In genomic region chr6:47483853-47484546, GRCh38 we compare ENCODE assay signal across 10 cellular contexts. TPM values are rescaled to one million over a fixed set of nuclear protein-coding genes. Genes with fewer than 3 reads are reported as not detected.
DNase-seq lines count a peak whose midpoint lies in the region; ATAC-seq and TF ChIP-seq lines count a peak whose summit lies in the region.
"Had no signal": no experiment of that assay in that cellular context is flagged by ENCODE, and none has a peak within 500 bp of the region (broad histone marks: within the 10 kb centered on the region; RNA-seq: fewer than 3 reads in every experiment).

No MANE protein-coding gene starts in this region.

- H3F3A ChIP-seq in GM23248 (ENCODE audit: insufficient read depth), result peaks cover 30% of the 10 kb centered on the region

- no peaks in the 10 kb centered on the region for H3K9me3 ChIP-seq in CD8-positive, alpha-beta T cell (ENCODE audit: low read length)
- no peaks in the 10 kb centered on the region for H3K9me3 ChIP-seq in GM23248 (ENCODE audit: low read depth)

- H3K9me3 Mint-ChIP-seq in CD8-positive, alpha-beta T cell, result no peaks in the 10 kb centered on the region
- no peaks in the 10 kb centered on the region for H3K9me3 Mint-ChIP-seq in stimulated activated naive B cell treated with anti-CD40 and anti-IgM and Interleukin-4, amounts not matched to agents 10 μg/mL and 1 μg/mL and 100 μg/mL, for 72 hours

- no peaks in the 10 kb centered on the region for H3K36me3 ChIP-seq in CD8-positive, alpha-beta T cell (ENCODE audit: insufficient read depth, low read length)
- H3K36me3 ChIP-seq in GM23248 (ENCODE audit: low read depth), result no peaks in the 10 kb centered on the region

- intact Hi-C loops in CD8-positive, alpha-beta T cell (cut with DNase I, micrococcal nuclease), result loop anchor here in 1 of 2 experiments (1.0 to 5.0 kb wide), 2 partner anchors 8 to 1352 kb away; no protein-coding TSS in a partner anchor

- 0% methylated on average over 1 of the region's 1 CpG for WGBS in GM23248 (ENCODE audit: low coverage in 1 of 2, low lambda C conversion rate in 2 of 2, missing lambda C conversion rate in 2 of 2), 2 experiments

- no peak overlapping the region for H3K27ac ChIP-seq in CD8-positive, alpha-beta T cell (ENCODE audit: low read depth, low read length)
- H3K27ac ChIP-seq in GM23248, result peak overlapping the region; percentile 92

- peak overlapping the region; percentile 12 for H3K4me3 Mint-ChIP-seq in CD8-positive, alpha-beta T cell
- no peak overlapping the region for H3K4me3 Mint-ChIP-seq in stimulated activated naive B cell treated with anti-CD40 and anti-IgM and Interleukin-4, amounts not matched to agents 10 μg/mL and 1 μg/mL and 100 μg/mL, for 72 hours

- H3K27me3 ChIP-seq in CD8-positive, alpha-beta T cell (ENCODE audit: insufficient read depth, low read length), result no peaks in the 10 kb centered on the region
- H3K27me3 ChIP-seq in GM23248 (replicated peaks; ENCODE audit: insufficient read depth), result no peaks in the 10 kb centered on the region

- no peaks in the 10 kb centered on the region; the same call in 1 of the 2 replicates for H4K20me1 ChIP-seq in GM23248 (ENCODE audit: insufficient read depth)

- peak overlapping the region; percentile 62 for H3K9ac ChIP-seq in GM23248

- no peak for DNase-seq in CD8-positive, alpha-beta T cell
- peak; percentile 65 for DNase-seq in GM23248
- DNase-seq in NCI-H2196 (lab: John Stamatoyannopoulos, UW; ENCODE audit: unreplicated experiment), result peak; percentile 41
- DNase-seq in fibroblast of peridontal ligament (ENCODE audit: extremely low read depth), result peak; percentile 42
- DNase-seq in HUDEP-2 (lab: John Stamatoyannopoulos, UW; ENCODE audit: unreplicated experiment in 76 of 76), result no peak
- no peak for DNase-seq in putamen (ENCODE audit: low spot score)
- no peak for DNase-seq in stimulated activated naive B cell treated with anti-CD40 and anti-IgM and Interleukin-4, amounts not matched to agents 10 μg/mL and 1 μg/mL and 100 μg/mL, for 72 hours
- no peak for DNase-seq in omental fat pad (ENCODE audit: low spot score)
- DNase-seq: hippocampal formation, KBM-7 had no signal

- in situ Hi-C loops in GM23248 (cut with MboI), result no loop called here

- peak overlapping the region; percentile 87 for H3K4me2 ChIP-seq in GM23248 (ENCODE audit: unreplicated experiment)

- no peak for ATAC-seq in CD8-positive, alpha-beta T cell
- ATAC-seq in stimulated activated naive B cell treated with anti-CD40 and anti-IgM and Interleukin-4, amounts not matched to agents 10 μg/mL and 1 μg/mL and 100 μg/mL, for 72 hours (replicated peaks), result no peak
- no peak for ATAC-seq in omental fat pad (ENCODE audit: low FRiP score)

- H3K36me3 Mint-ChIP-seq in CD8-positive, alpha-beta T cell, result no peaks in the 10 kb centered on the region
- no peaks in the 10 kb centered on the region for H3K36me3 Mint-ChIP-seq in stimulated activated naive B cell treated with anti-CD40 and anti-IgM and Interleukin-4, amounts not matched to agents 10 μg/mL and 1 μg/mL and 100 μg/mL, for 72 hours

- H3K9me2 ChIP-seq in GM23248 (ENCODE audit: insufficient read depth), result no peaks in the 10 kb centered on the region

- CTCF ChIA-PET in CD8-positive, alpha-beta T cell (lab: Charles Lee), result interaction anchor here (0.8 to 1.2 kb wide), 2 partner anchors 52 to 70 kb away, joined by 3 read pairs; no protein-coding TSS in a partner anchor

- TF ChIP-seq CTCF in CD8-positive, alpha-beta T cell (IDR thresholded peaks at IDR 0.05), result no peak
- TF ChIP-seq CTCF in omental fat pad (IDR thresholded peaks at IDR 0.05), result no peak

- POLR2A ChIA-PET in CD8-positive, alpha-beta T cell (lab: Charles Lee), result no interaction called here

- H2AFZ ChIP-seq in GM23248, result no peak overlapping the region

- no peak overlapping the region for H3K4me3 ChIP-seq in CD8-positive, alpha-beta T cell (ENCODE audit: low read depth, low read length)
- peak overlapping the region; percentile 60 for H3K4me3 ChIP-seq in GM23248

- peaks cover 95% of the 10 kb centered on the region for H3K79me2 ChIP-seq in GM23248 (ENCODE audit: insufficient read depth)

- H3K27me3 Mint-ChIP-seq in CD8-positive, alpha-beta T cell (ENCODE audit: low read depth), result no peaks in the 10 kb centered on the region
- no peaks in the 10 kb centered on the region for H3K27me3 Mint-ChIP-seq in stimulated activated naive B cell treated with anti-CD40 and anti-IgM and Interleukin-4, amounts not matched to agents 10 μg/mL and 1 μg/mL and 100 μg/mL, for 72 hours

- no peak overlapping the region for H3K27ac Mint-ChIP-seq in CD8-positive, alpha-beta T cell
- no peak overlapping the region for H3K27ac Mint-ChIP-seq in stimulated activated naive B cell treated with anti-CD40 and anti-IgM and Interleukin-4, amounts not matched to agents 10 μg/mL and 1 μg/mL and 100 μg/mL, for 72 hours

- peaks cover 34% of the 10 kb centered on the region for H3K4me1 ChIP-seq in CD8-positive, alpha-beta T cell (ENCODE audit: insufficient read depth, low read length)
- H3K4me1 ChIP-seq in GM23248 (ENCODE audit: insufficient read depth), result peaks cover 55% of the 10 kb centered on the region

- peaks cover 71% of the 10 kb centered on the region for H3K4me1 Mint-ChIP-seq in CD8-positive, alpha-beta T cell (ENCODE audit: low read depth)
- H3K4me1 Mint-ChIP-seq in stimulated activated naive B cell treated with anti-CD40 and anti-IgM and Interleukin-4, amounts not matched to agents 10 μg/mL and 1 μg/mL and 100 μg/mL, for 72 hours, result peaks cover 26 to 59% of the 10 kb centered on the region in 2 donors

RNA-seq across cellular contexts. Expression of gene CD2AP, which starts 6.4 kb away (rescaled TPM):
- total RNA-seq in CD8-positive, alpha-beta T cell, result 10 to 100 TPM; 43.0 to 51.1 TPM
- total RNA-seq in GM23248 (2014; rRNA removed; shearing (Covaris generic)), result 17.8 and 22.8 TPM in 2 replicates
- 12.3 and 13.2 TPM in 2 replicates for polyA plus RNA-seq in GM23248 (2016; fragmentation: Nextera tagmentation; extraction: Ambion mirVana)
- 10 to 100 TPM; 21.1 to 27.3 (median 22.9) TPM for total RNA-seq in omental fat pad

Comparison
In these comparisons a context has a peak if more than half of its experiments do, and no peak if none do; other contexts are left out.
1. DNase-seq: peak in GM23248 (single experiment), NCI-H2196 (single experiment) and fibroblast of peridontal ligament (single experiment); none in CD8-positive, alpha-beta T cell (0 of 7), HUDEP-2 (0 of 76), putamen (single experiment), stimulated activated naive B cell treated with anti-CD40 and anti-IgM and Interleukin-4, amounts not matched to agents 10 μg/mL and 1 μg/mL and 100 μg/mL, for 72 hours (single experiment) and omental fat pad (single experiment).